ENCODE assay signal across 12 cellular contexts in the genomic region with DNA sequence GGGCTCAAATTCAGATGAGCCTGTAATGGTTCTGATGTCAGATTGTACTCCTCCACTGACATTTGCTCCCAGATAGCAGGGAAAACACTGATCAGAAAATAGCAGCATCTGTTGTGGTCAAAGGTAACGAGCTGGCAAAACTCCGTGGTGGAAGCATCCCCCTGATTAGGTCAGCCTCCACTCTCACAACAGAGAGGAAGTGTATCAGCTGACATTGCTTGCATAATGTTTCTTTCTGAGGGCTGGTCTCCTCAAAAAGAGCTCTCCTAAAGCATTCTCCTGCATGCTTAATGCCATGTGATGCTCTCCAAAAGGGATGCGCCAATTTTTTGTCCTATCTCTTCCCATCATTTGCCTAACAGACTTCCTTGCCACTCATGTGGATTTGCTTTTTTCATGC. TPM values are rescaled to one million over a fixed set of nuclear protein-coding genes. Genes with fewer than 3 reads are reported as not detected.
"Had no signal": no experiment of that assay in that cellular context is flagged by ENCODE, and none has a peak within 500 bp of the region (broad histone marks: within the 10 kb centered on the region; RNA-seq: fewer than 3 reads in every experiment).

No MANE protein-coding gene starts in this region.

- H3K27me3 ChIP-seq: foreskin keratinocyte had no signal

- DNase-seq: activated CD4-positive, alpha-beta T cell treated with anti-CD3 and anti-CD28 coated beads, Interleukin-2, amount 10 ng/mL, durations not matched to agents 24 days and 14 days; activated CD4-positive, CD25-positive, alpha-beta regulatory T cell; activated CD8-positive, alpha-beta memory T cell treated with anti-CD3 and anti-CD28 coated beads, Interleukin-2, amount 50 U/mL, for 48 hours; activated naive CD4-positive, alpha-beta T cell; aorta; cortex of kidney; effector CD8-positive, alpha-beta T cell; foreskin keratinocyte; stimulated activated naive CD8-positive, alpha-beta T cell treated with anti-CD3 and anti-CD28 coated beads, Interleukin-15, amount 100 ng/mL, for 72 hours had no signal

- ATAC-seq: foreskin keratinocyte; natural killer cell treated with Interleukin-12 subunit alpha and Interleukin-12 subunit beta and Interleukin-15 and Interleukin-18, amount 100 ng/mL, for 72 hours; sciatic nerve; stimulated activated naive CD8-positive, alpha-beta T cell treated with anti-CD3 and anti-CD28 coated beads, Interleukin-15, amount 100 ng/mL, for 72 hours had no signal

- H3K27ac ChIP-seq: foreskin keratinocyte had no signal

RNA-seq across cellular contexts. Expression of a gene that starts 6.2 kb away (rescaled TPM):
- total RNA-seq: activated CD4-positive, alpha-beta T cell treated with anti-CD3 and anti-CD28 coated beads, Interleukin-2, amount 10 ng/mL, durations not matched to agents 24 days and 14 days; natural killer cell treated with Interleukin-12 subunit alpha and Interleukin-12 subunit beta and Interleukin-15 and Interleukin-18, amount 100 ng/mL, for 72 hours; T-helper 2 cell treated with Interferon-gamma antibody and Interleukin-4, amounts not matched to agents 100 ng/mL and 5 ng/mL, for 36 hours had no signal
